ENCODE assay signal across 9 cellular contexts in genomic region chr10:25061711-25062455, GRCh38. TPM values are rescaled to one million over a fixed set of nuclear protein-coding genes. Genes with fewer than 3 reads are reported as not detected.
A peak's percentile ranks its signal among the peaks of the same experiment; 100 is the strongest.
DNase-seq lines count a peak whose midpoint lies in the region; ATAC-seq lines count a peak whose summit lies in the region.
"Had no signal": no experiment of that assay in that cellular context is flagged by ENCODE, and none has a peak within 500 bp of the region (broad histone marks: within the 10 kb centered on the region; RNA-seq: fewer than 3 reads in every experiment).

No MANE protein-coding gene starts in this region.

- H3K4me3 ChIP-seq in skin epidermis, result no peak overlapping the region

- peak overlapping the region; percentile 54 for H3K4me3 Mint-ChIP-seq in T-helper 2 cell treated with Interferon-gamma antibody and Interleukin-4, amounts not matched to agents 5 μg/mL and 100 μg/mL, for 36 hours
- peak overlapping the region; percentile 80 for H3K4me3 Mint-ChIP-seq in activated T-helper 17 cell treated with anti-CD3 and anti-CD28 coated beads, Interleukin-2, amount 50 U/mL, for 72 hours

- H3K4me1 Mint-ChIP-seq in T-helper 2 cell treated with Interferon-gamma antibody and Interleukin-4, amounts not matched to agents 5 μg/mL and 100 μg/mL, for 36 hours (ENCODE audit: low read depth), result peaks cover 18% of the 10 kb centered on the region
- H3K4me1 Mint-ChIP-seq in activated T-helper 17 cell treated with anti-CD3 and anti-CD28 coated beads, Interleukin-2, amount 50 U/mL, for 72 hours, result peaks cover 30% of the 10 kb centered on the region

- no peaks in the 10 kb centered on the region for H3K9me3 Mint-ChIP-seq in T-helper 2 cell treated with Interferon-gamma antibody and Interleukin-4, amounts not matched to agents 5 μg/mL and 100 μg/mL, for 36 hours
- H3K9me3 Mint-ChIP-seq in activated T-helper 17 cell treated with anti-CD3 and anti-CD28 coated beads, Interleukin-2, amount 50 U/mL, for 72 hours, result peaks cover 3% of the 10 kb centered on the region

- no peak for DNase-seq in T-helper 2 cell treated with Interferon-gamma antibody and Interleukin-4, amounts not matched to agents 5 μg/mL and 100 μg/mL, for 36 hours (ENCODE audit: low spot score)
- DNase-seq in T-helper 2 cell (no peak), glomerular visceral epithelial cell (ENCODE audit: extremely low spot score) (peak; percentile 57), C1 segment of cervical spinal cord (lab: John Stamatoyannopoulos, UW) (no peak), iPS-NIHi11 (ENCODE audit: low spot score) (no peak), AML-193 (lab: John Stamatoyannopoulos, UW) (no peak)
- DNase-seq: Kasumi-1 had no signal

- H3K27ac Mint-ChIP-seq in T-helper 2 cell treated with Interferon-gamma antibody and Interleukin-4, amounts not matched to agents 5 μg/mL and 100 μg/mL, for 36 hours, result peak overlapping the region; percentile 79
- peak overlapping the region; percentile 98 for H3K27ac Mint-ChIP-seq in activated T-helper 17 cell treated with anti-CD3 and anti-CD28 coated beads, Interleukin-2, amount 50 U/mL, for 72 hours

- peak; percentile 9 for ATAC-seq in activated T-helper 17 cell treated with anti-CD3 and anti-CD28 coated beads, Interleukin-2, amount 50 U/mL, for 72 hours (replicated peaks)

- peak overlapping the region in 19 of 21 experiments; percentile 14 to 81 (median 70) for H3K27ac ChIP-seq in skin epidermis

- no peaks in the 10 kb centered on the region for H3K36me3 Mint-ChIP-seq in T-helper 2 cell treated with Interferon-gamma antibody and Interleukin-4, amounts not matched to agents 5 μg/mL and 100 μg/mL, for 36 hours (ENCODE audit: low read depth)
- H3K36me3 Mint-ChIP-seq in activated T-helper 17 cell treated with anti-CD3 and anti-CD28 coated beads, Interleukin-2, amount 50 U/mL, for 72 hours (ENCODE audit: low read depth), result peaks cover 6% of the 10 kb centered on the region

- H3K27me3 Mint-ChIP-seq in T-helper 2 cell treated with Interferon-gamma antibody and Interleukin-4, amounts not matched to agents 5 μg/mL and 100 μg/mL, for 36 hours (ENCODE audit: low read depth), result no peaks in the 10 kb centered on the region
- peaks cover 3% of the 10 kb centered on the region for H3K27me3 Mint-ChIP-seq in activated T-helper 17 cell treated with anti-CD3 and anti-CD28 coated beads, Interleukin-2, amount 50 U/mL, for 72 hours

RNA-seq across cellular contexts. Expression of gene THNSL1, which starts 45.5 kb away (rescaled TPM):
- total RNA-seq in activated T-helper 17 cell treated with anti-CD3 and anti-CD28 coated beads, Interleukin-2, amount 50 U/mL, for 72 hours, result 1 to 10 TPM; 4.7 to 5.1 TPM

RNA-seq across cellular contexts. Expression of gene ENKUR, which starts 45.9 kb away (rescaled TPM):
- under 1 TPM in 1 of 2 donors, not detected in 1; 0.45 TPM for total RNA-seq in activated T-helper 17 cell treated with anti-CD3 and anti-CD28 coated beads, Interleukin-2, amount 50 U/mL, for 72 hours
